2 cellular contexts compared by ENCODE assay signal in the genomic region with DNA sequence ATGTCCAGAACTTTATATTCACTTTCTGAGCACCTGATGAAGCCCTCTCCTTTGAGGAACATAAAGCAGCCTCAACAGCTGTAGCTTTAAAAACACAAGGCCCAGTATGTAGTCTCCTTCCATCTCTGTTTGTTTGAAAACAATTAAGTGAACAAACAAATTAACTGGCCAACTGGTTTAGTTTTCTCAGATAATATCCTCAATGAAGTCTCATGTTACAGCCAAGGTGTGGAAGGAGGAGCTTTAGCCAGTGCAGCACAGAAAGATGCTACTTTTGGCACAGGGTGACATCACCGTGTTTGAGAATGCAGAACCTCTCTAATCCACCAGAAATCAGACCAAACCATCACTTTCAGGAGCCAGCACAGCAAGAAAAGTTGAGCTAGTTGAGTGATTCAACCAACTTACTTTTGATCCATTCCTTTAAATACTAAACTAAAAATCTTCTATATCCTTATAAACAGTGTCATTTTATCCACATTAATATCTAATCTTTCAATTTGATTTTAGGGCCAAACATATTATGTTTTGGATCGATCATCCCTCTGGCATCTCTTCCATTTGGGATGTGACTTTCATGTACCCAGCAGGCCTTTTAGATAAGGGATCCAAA.
TF ChIP-seq lines count a peak whose summit lies in the region.

No MANE protein-coding gene starts in this region.

TF ChIP-seq in HEK293, 187 proteins besides CTCF, POLR2A, EP300 and RAD21 (continued from another document):
- TF ChIP-seq PRDM10 (tag by site-specific recombination; IDR thresholded peaks at IDR 0.05) (peak; percentile 93), ZBTB17 (tag by site-specific recombination; IDR thresholded peaks at IDR 0.05) (peak; percentile 39; the same call in 1 of the 2 replicates), ZNF184 (tag by site-specific recombination; IDR thresholded peaks at IDR 0.05) (no peak)
TF ChIP-seq in HEK293: peak in this region for 5.

TF ChIP-seq in SK-N-SH, 30 proteins besides CTCF, POLR2A, EP300 and RAD21 (continued from another document):
- no peak for TF ChIP-seq TEAD4 (IDR thresholded peaks at IDR 0.05; ENCODE audit: borderline replicate concordance, insufficient read depth)
